In the genomic region with DNA sequence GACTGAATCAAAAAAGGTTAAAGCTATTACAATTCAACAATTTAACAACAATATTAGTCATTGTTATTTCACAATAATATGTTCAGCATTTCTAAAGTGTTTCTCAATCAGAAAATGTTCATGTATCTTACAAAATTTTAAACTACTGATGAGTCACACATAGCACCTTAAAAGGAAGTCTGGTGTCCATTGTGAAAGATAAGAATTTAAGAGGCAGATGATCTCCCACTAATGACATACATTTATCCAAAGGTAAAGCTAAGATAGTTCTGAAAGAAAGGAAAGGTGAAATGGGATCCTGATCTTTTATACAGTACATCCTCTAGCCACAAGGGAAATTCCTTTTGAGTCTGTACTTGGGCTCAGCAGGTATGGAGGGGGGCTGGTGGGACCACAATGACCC, we compare ENCODE assay signal across 8 cellular contexts.
DNase-seq lines count a peak whose midpoint lies in the region; ATAC-seq lines count a peak whose summit lies in the region.

No MANE protein-coding gene starts in this region.

- no peaks in the 10 kb centered on the region for H3K27me3 Mint-ChIP-seq in natural killer cell treated with Interleukin-12 subunit alpha and Interleukin-12 subunit beta and Interleukin-15 and Interleukin-18, amount 100 ng/mL, for 72 hours

- H3K4me3 Mint-ChIP-seq in natural killer cell treated with Interleukin-12 subunit alpha and Interleukin-12 subunit beta and Interleukin-15 and Interleukin-18, amount 100 ng/mL, for 72 hours, result peak overlapping the region; percentile 34

- peak overlapping the region; percentile 80 to 98 for H3K27ac Mint-ChIP-seq in natural killer cell treated with Interleukin-12 subunit alpha and Interleukin-12 subunit beta and Interleukin-15 and Interleukin-18, amount 100 ng/mL, for 72 hours

- H3K4me1 Mint-ChIP-seq in natural killer cell treated with Interleukin-12 subunit alpha and Interleukin-12 subunit beta and Interleukin-15 and Interleukin-18, amount 100 ng/mL, for 72 hours (ENCODE audit: low read depth in 2 of 2), result peaks cover 63 to 69% of the 10 kb centered on the region in 2 donors

- H3K9me3 Mint-ChIP-seq in natural killer cell treated with Interleukin-12 subunit alpha and Interleukin-12 subunit beta and Interleukin-15 and Interleukin-18, amount 100 ng/mL, for 72 hours, result no peaks in the 10 kb centered on the region

- ATAC-seq in natural killer cell treated with Interleukin-12 subunit alpha and Interleukin-12 subunit beta and Interleukin-15 and Interleukin-18, amount 100 ng/mL, for 72 hours, result peak; percentile 47 to 82
- no peak for ATAC-seq in HG02763 (IDR thresholded peaks at IDR 0.05; ENCODE audit: unreplicated experiment)

- no peaks in the 10 kb centered on the region for H3K36me3 Mint-ChIP-seq in natural killer cell treated with Interleukin-12 subunit alpha and Interleukin-12 subunit beta and Interleukin-15 and Interleukin-18, amount 100 ng/mL, for 72 hours

- DNase-seq in AML-193 (lab: John Stamatoyannopoulos, UW) (peak; percentile 93 to 97), NCI-H226 (peak; percentile 77), dedifferentiated amniotic fluid mesenchymal stem cell (ENCODE audit: extremely low spot score) (peak; percentile 59), activated gamma-delta T cell treated with Interleukin-2 at 50 U/mL for 16 hours (no peak), globus pallidus (ENCODE audit: low spot score) (no peak), cortex of kidney (lab: John Stamatoyannopoulos, UW) (no peak)
- no peak for DNase-seq in natural killer cell treated with Interleukin-12 subunit alpha and Interleukin-12 subunit beta and Interleukin-15 and Interleukin-18, amount 100 ng/mL, for 72 hours (ENCODE audit: low spot score)

Comparison
In these comparisons a context has a peak if more than half of its experiments do, and no peak if none do; other contexts are left out.
1. DNase-seq: peak in AML-193 (2 of 2), NCI-H226 (single experiment) and dedifferentiated amniotic fluid mesenchymal stem cell (single experiment); none in natural killer cell treated with Interleukin-12 subunit alpha and Interleukin-12 subunit beta and Interleukin-15 and Interleukin-18, amount 100 ng/mL, for 72 hours (single experiment), activated gamma-delta T cell treated with Interleukin-2 at 50 U/mL for 16 hours (single experiment), globus pallidus (single experiment) and cortex of kidney (single experiment).